In the genomic region with DNA sequence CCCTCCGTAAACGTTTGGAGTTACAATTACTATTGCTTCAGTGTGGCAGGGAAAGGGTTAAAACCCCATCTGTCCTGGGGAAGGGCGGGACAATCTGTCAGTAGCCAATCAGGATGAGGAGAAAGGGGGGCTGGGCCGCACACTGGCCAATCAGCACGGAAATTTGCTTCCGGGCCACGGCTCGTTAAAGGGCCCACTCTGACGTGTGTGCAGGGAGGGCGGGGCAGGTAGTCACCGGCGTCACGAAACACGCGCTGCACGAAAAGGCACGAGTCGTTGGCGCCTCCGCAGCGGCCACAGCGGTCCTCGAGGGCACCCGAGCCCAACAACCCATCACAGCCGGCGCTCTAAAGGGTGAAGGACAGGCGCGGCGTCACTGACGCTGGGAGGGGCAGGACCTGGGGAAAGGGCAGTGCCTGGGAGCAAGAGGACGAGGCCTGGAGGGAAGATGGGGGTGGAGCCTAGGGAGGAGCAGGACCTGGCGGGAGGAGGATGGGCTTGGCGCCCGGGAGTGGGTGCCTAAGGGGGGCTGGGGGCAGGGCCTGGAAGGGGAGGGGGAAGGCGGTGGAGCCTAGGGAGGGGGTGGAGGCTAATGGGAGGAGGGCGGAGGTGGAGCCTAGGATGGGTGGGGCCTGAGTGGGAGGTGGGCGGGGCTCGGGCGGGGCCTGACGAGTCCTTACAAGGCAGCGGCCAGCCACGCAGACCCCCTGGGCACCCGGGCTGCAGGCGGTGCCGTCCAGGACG, we compare ENCODE assay signal across 8 cellular contexts. TPM values are rescaled to one million over a fixed set of nuclear protein-coding genes. Genes with fewer than 3 reads are reported as not detected.
A peak's percentile ranks its signal among the peaks of the same experiment; 100 is the strongest.
DNase-seq lines count a peak whose midpoint lies in the region; ATAC-seq, FAIRE-seq and TF ChIP-seq lines count a peak whose summit lies in the region.

No MANE protein-coding gene starts in this region.

- H2AFZ ChIP-seq in GM23248, result peak overlapping the region; percentile 49

- no peak for TF ChIP-seq EP300 in A549 (IDR thresholded peaks at IDR 0.05)

- TF ChIP-seq CTCF in A549 (IDR thresholded peaks at IDR 0.05), result no peak
- TF ChIP-seq CTCF in WERI-Rb-1 (IDR thresholded peaks at IDR 0.05; ENCODE audit: low read depth, low read length), result no peak
- no peak for TF ChIP-seq CTCF in MCF 10A (IDR thresholded peaks at IDR 0.05; ENCODE audit: unreplicated experiment)

- FAIRE-seq in A549 (lab: Jason Lieb, UNC), result no peak

- H3K4me3 Mint-ChIP-seq in MCF 10A (ENCODE audit: unreplicated experiment), result peak overlapping the region; percentile 91

- peak overlapping the region; percentile 77 for H3K4me2 ChIP-seq in A549
- peak overlapping the region; percentile 42 for H3K4me2 ChIP-seq in GM23248 (ENCODE audit: unreplicated experiment)

- H3K27ac ChIP-seq in A549 (peak overlapping the region; percentile 88 to 91), GM23248 (peak overlapping the region; percentile 64), WERI-Rb-1 (peak overlapping the region; percentile 89), iPS DF 6.9 (ENCODE audit: low read length) (no peak overlapping the region)

- H3K9me3 ChIP-seq in A549, result no peaks in the 10 kb centered on the region
- H3K9me3 ChIP-seq in GM23248 (ENCODE audit: low read depth), result no peaks in the 10 kb centered on the region
- H3K9me3 ChIP-seq in WERI-Rb-1 (ENCODE audit: severe bottlenecking), result no peaks in the 10 kb centered on the region
- H3K9me3 ChIP-seq in iPS DF 6.9 (ENCODE audit: control insufficient read depth, insufficient read depth, low read length), result no peaks in the 10 kb centered on the region

- no peaks in the 10 kb centered on the region for H3K27me3 ChIP-seq in GM23248 (replicated peaks; ENCODE audit: insufficient read depth)
- no peaks in the 10 kb centered on the region for H3K27me3 ChIP-seq in WERI-Rb-1 (ENCODE audit: insufficient read depth, low read depth, severe bottlenecking)
- H3K27me3 ChIP-seq in iPS DF 6.9 (ENCODE audit: control insufficient read depth, insufficient read depth, low read length), result no peaks in the 10 kb centered on the region

- no peaks in the 10 kb centered on the region for H4K20me1 ChIP-seq in GM23248 (ENCODE audit: insufficient read depth)

- no TSS peak for BruUV-seq in MCF 10A (replicated peaks; lab: Mats Ljungman, UMichigan)

- H3K9me2 ChIP-seq in GM23248 (ENCODE audit: insufficient read depth), result no peaks in the 10 kb centered on the region

- H3K9me3 Mint-ChIP-seq in MCF 10A (ENCODE audit: unreplicated experiment), result no peaks in the 10 kb centered on the region

- H3K4me3 ChIP-seq in A549, result peak overlapping the region; percentile 57
- H3K4me3 ChIP-seq in GM23248, result peak overlapping the region; percentile 64
- H3K4me3 ChIP-seq in WERI-Rb-1 (ENCODE audit: low read depth, low read length), result peak overlapping the region; percentile 60
- H3K4me3 ChIP-seq in iPS DF 6.9 (ENCODE audit: low read length), result peak overlapping the region; percentile 65

- DNase-seq in A549 (ENCODE audit: low read depth in 1 of 2, low spot score in 1 of 2), result peak; percentile 96 to 97
- DNase-seq in GM23248, result peak; percentile 98
- peak; percentile 16 for DNase-seq in NCI-H2107 treated with DMSO at 0.1 percent for 48 hours (lab: John Stamatoyannopoulos, UW; ENCODE audit: unreplicated experiment)
- DNase-seq in WERI-Rb-1, result peak; percentile 97
- peak; percentile 97 for DNase-seq in MCF 10A (ENCODE audit: unreplicated experiment)
- DNase-seq in iPS DF 6.9 (ENCODE audit: low read depth, low spot score), result peak; percentile 87
- peak; percentile 96 for DNase-seq in sciatic nerve (ENCODE audit: low spot score)

- POLR2A ChIA-PET in A549 (lab: Yijun Ruan, JAX), result no interaction called here
- POLR2A ChIA-PET in MCF 10A (lab: Yijun Ruan, JAX), result interaction anchor here (0.6 kb wide), 1 partner anchor 67 kb away, joined by 3 read pairs; no protein-coding TSS in a partner anchor

- CTCF ChIA-PET in A549 (lab: Yijun Ruan, JAX), result interaction anchor here (0.6 to 1.5 kb wide), 3 partner anchors 16 to 653 kb away, joined by 3 to 5 read pairs (median 4); no protein-coding TSS in a partner anchor
- CTCF ChIA-PET in MCF 10A (lab: Yijun Ruan, JAX), result interaction anchor here (0.8 kb wide), 1 partner anchor 164 kb away, joined by 3 read pairs; no protein-coding TSS in a partner anchor

- peaks cover 7% of the 10 kb centered on the region; the same call in 1 of the 2 replicates for H3K79me2 ChIP-seq in GM23248 (ENCODE audit: insufficient read depth)

- no peaks in the 10 kb centered on the region for H3K27me3 Mint-ChIP-seq in MCF 10A (ENCODE audit: insufficient read depth, unreplicated experiment)

- 5% methylated on average over 18 of the region's 46 CpGs for WGBS in A549 (ENCODE audit: missing lambda C conversion rate)
- 3 to 6% methylated on average over 36 to 41 of the region's 46 CpGs for WGBS in GM23248 (ENCODE audit: low coverage in 1 of 2, low lambda C conversion rate in 2 of 2, missing lambda C conversion rate in 2 of 2), 2 experiments
- WGBS in iPS DF 6.9 (ENCODE audit: insufficient coverage, insufficient read length), result no CpG with 5 or more reads among the region's 46 CpGs

- in situ Hi-C loops in GM23248 (cut with MboI), result no loop called here

- peaks cover 11% of the 10 kb centered on the region; the same call in 2 of the 3 replicates for H3K4me1 ChIP-seq in A549
- no peaks in the 10 kb centered on the region for H3K4me1 ChIP-seq in GM23248 (ENCODE audit: insufficient read depth)
- H3K4me1 ChIP-seq in iPS DF 6.9 (ENCODE audit: control insufficient read depth, insufficient read depth, low read length), result peaks cover 6% of the 10 kb centered on the region

- peaks cover 9% of the 10 kb centered on the region for H3K4me1 Mint-ChIP-seq in MCF 10A (ENCODE audit: insufficient read depth, unreplicated experiment)

- no peak for TF ChIP-seq RAD21 in A549 (conservative IDR thresholded peaks at IDR 0.05 in 1 of 2, IDR thresholded peaks at IDR 0.05 in 1 of 2)

- H3K36me3 Mint-ChIP-seq in MCF 10A (ENCODE audit: insufficient read depth, unreplicated experiment), result peaks cover 23% of the 10 kb centered on the region

- intact Hi-C loops in MCF 10A (cut with micrococcal nuclease), result no loop called here
- intact Hi-C loops in sciatic nerve (cut with DNase I), result no loop called here

- peak overlapping the region; percentile 64 for H3K9ac ChIP-seq in GM23248

- peaks cover 14% of the 10 kb centered on the region; the same call in 1 of the 2 replicates for H3F3A ChIP-seq in GM23248 (ENCODE audit: insufficient read depth)

- ATAC-seq in A549, result peak; percentile 79 to 87
- ATAC-seq in sciatic nerve, result peak; percentile 94
- ATAC-seq in HG03378 (IDR thresholded peaks at IDR 0.05; ENCODE audit: unreplicated experiment), result no peak

- H3K27ac Mint-ChIP-seq in MCF 10A (ENCODE audit: low read depth, unreplicated experiment), result peak overlapping the region; percentile 99

- TF ChIP-seq POLR2A in A549 (IDR thresholded peaks at IDR 0.05; ENCODE audit: low read length), result peak; percentile 19; the same call in 1 of the 2 replicates

- H3K36me3 ChIP-seq in GM23248 (ENCODE audit: low read depth) (no peaks in the 10 kb centered on the region), WERI-Rb-1 (no peaks in the 10 kb centered on the region), iPS DF 6.9 (ENCODE audit: control insufficient read depth, insufficient read depth, low read length) (no peaks in the 10 kb centered on the region)

RNA-seq across cellular contexts. Expression of gene ADAMTSL5, which starts 4.9 kb away (rescaled TPM):
- polyA plus RNA-seq in A549 (2011; rRNA removed) (1.4 and 2.3 TPM in 2 replicates), A549 (2017; fragmentation: RNase III; extraction: RNeasy Plus Mini Kit Qiagen cat#74134 plus additional on column Dnase treatment) (3.0 to 4.1 TPM (median 3.1 TPM) in 3 replicates), GM23248 (2016; fragmentation: Nextera tagmentation; extraction: Ambion mirVana) (19.3 and 23.3 TPM in 2 replicates)
- 2.9 and 4.8 TPM in 2 replicates for polyA plus RNA-seq in A549 (2012; cell fraction: cytosol; rRNA removed)
- polyA plus RNA-seq in A549 (2012; cell fraction: nucleus; rRNA removed), result 9.4 and 14.0 TPM in 2 replicates
- 2.1 and 2.2 TPM in 2 replicates for polyA minus RNA-seq in A549 (2011; rRNA and poly(A)+ RNA removed)
- 21.1 and 31.7 TPM in 2 replicates for total RNA-seq in GM23248 (2014; rRNA removed; shearing (Covaris generic))
- total RNA-seq in MCF 10A (2022) (11.1 and 13.7 TPM in 2 replicates), sciatic nerve (48.3 TPM)

RNA-seq across cellular contexts. Expression of gene PLK5, which starts 15.9 kb away (rescaled TPM):
- polyA plus RNA-seq in A549 (2011; rRNA removed) (not detected in 2 replicates), A549 (2017; fragmentation: RNase III; extraction: RNeasy Plus Mini Kit Qiagen cat#74134 plus additional on column Dnase treatment) (not detected in 3 replicates), GM23248 (2016; fragmentation: Nextera tagmentation; extraction: Ambion mirVana) (not detected in 2 replicates)
- not detected in 2 replicates for polyA plus RNA-seq in A549 (2012; cell fraction: cytosol; rRNA removed)
- 0.08 and 0.11 TPM in 2 replicates for polyA plus RNA-seq in A549 (2012; cell fraction: nucleus; rRNA removed)
- not detected in 2 replicates for polyA minus RNA-seq in A549 (2011; rRNA and poly(A)+ RNA removed)
- total RNA-seq in GM23248 (2014; rRNA removed; shearing (Covaris generic)), result not detected in 2 replicates
- total RNA-seq in MCF 10A (2022) (0.21 and 0.22 TPM in 2 replicates), sciatic nerve (0.80 TPM)

RNA-seq across cellular contexts. Expression of gene REEP6, which starts 17.0 kb away (rescaled TPM):
- polyA plus RNA-seq in A549 (2011; rRNA removed) (1.5 and 1.8 TPM in 2 replicates), A549 (2017; fragmentation: RNase III; extraction: RNeasy Plus Mini Kit Qiagen cat#74134 plus additional on column Dnase treatment) (3.6 to 4.8 TPM (median 4.3 TPM) in 3 replicates), GM23248 (2016; fragmentation: Nextera tagmentation; extraction: Ambion mirVana) (4.0 and 4.3 TPM in 2 replicates)
- 2.7 and 4.1 TPM in 2 replicates for polyA plus RNA-seq in A549 (2012; cell fraction: cytosol; rRNA removed)
- 2.5 and 3.1 TPM in 2 replicates for polyA plus RNA-seq in A549 (2012; cell fraction: nucleus; rRNA removed)
- 2.1 and 3.5 TPM in 2 replicates for polyA minus RNA-seq in A549 (2011; rRNA and poly(A)+ RNA removed)
- total RNA-seq in GM23248 (2014; rRNA removed; shearing (Covaris generic)), result 2.9 and 3.0 TPM in 2 replicates
- total RNA-seq in MCF 10A (2022) (3.8 TPM in 2 replicates), sciatic nerve (3.9 TPM)

RNA-seq across cellular contexts. Expression of gene PCSK4, which starts 17.8 kb away (rescaled TPM):
- polyA plus RNA-seq in A549 (2011; rRNA removed), result 0.76 and 1.0 TPM in 2 replicates
- 2.1 and 2.2 TPM in 2 replicates for polyA plus RNA-seq in A549 (2012; cell fraction: cytosol; rRNA removed)
- 17.3 and 28.8 TPM in 2 replicates for polyA plus RNA-seq in A549 (2012; cell fraction: nucleus; rRNA removed)
- 1.2 to 3.7 TPM (median 2.1 TPM) in 3 replicates for polyA plus RNA-seq in A549 (2017; fragmentation: RNase III; extraction: RNeasy Plus Mini Kit Qiagen cat#74134 plus additional on column Dnase treatment)
- polyA minus RNA-seq in A549 (2011; rRNA and poly(A)+ RNA removed), result 0.45 and 2.3 TPM in 2 replicates
- total RNA-seq in GM23248 (2014; rRNA removed; shearing (Covaris generic)), result 0.13 and 0.76 TPM in 2 replicates
- 0.28 and 0.43 TPM in 2 replicates for polyA plus RNA-seq in GM23248 (2016; fragmentation: Nextera tagmentation; extraction: Ambion mirVana)
- total RNA-seq in MCF 10A (2022), result 3.4 and 3.7 TPM in 2 replicates
- 2.5 TPM for total RNA-seq in sciatic nerve

RNA-seq across cellular contexts. Expression of gene C19orf25, which starts 28.9 kb away (rescaled TPM):
- polyA plus RNA-seq in A549 (2011; rRNA removed) (6.5 and 8.2 TPM in 2 replicates), A549 (2017; fragmentation: RNase III; extraction: RNeasy Plus Mini Kit Qiagen cat#74134 plus additional on column Dnase treatment) (17.1 to 20.7 TPM (median 18.9 TPM) in 3 replicates), GM23248 (2016; fragmentation: Nextera tagmentation; extraction: Ambion mirVana) (33.2 and 34.7 TPM in 2 replicates)
- polyA plus RNA-seq in A549 (2012; cell fraction: cytosol; rRNA removed), result 21.1 and 30.9 TPM in 2 replicates
- 25.1 and 28.4 TPM in 2 replicates for polyA plus RNA-seq in A549 (2012; cell fraction: nucleus; rRNA removed)
- 5.0 and 6.4 TPM in 2 replicates for polyA minus RNA-seq in A549 (2011; rRNA and poly(A)+ RNA removed)
- total RNA-seq in GM23248 (2014; rRNA removed; shearing (Covaris generic)), result 35.9 and 40.2 TPM in 2 replicates
- total RNA-seq in MCF 10A (2022) (36.3 and 40.5 TPM in 2 replicates), sciatic nerve (22.1 TPM)

Comparison
In these comparisons a context has a peak if more than half of its experiments do, and no peak if none do; other contexts are left out.
1. DNase-seq: peak in every context shown above with its lines; median percentile 98 in GM23248; 97 in WERI-Rb-1; 97 in MCF 10A; 96 in A549; 96 in sciatic nerve; 87 in iPS DF 6.9; 16 in NCI-H2107 treated with DMSO at 0.1 percent for 48 hours.